In the genomic region with DNA sequence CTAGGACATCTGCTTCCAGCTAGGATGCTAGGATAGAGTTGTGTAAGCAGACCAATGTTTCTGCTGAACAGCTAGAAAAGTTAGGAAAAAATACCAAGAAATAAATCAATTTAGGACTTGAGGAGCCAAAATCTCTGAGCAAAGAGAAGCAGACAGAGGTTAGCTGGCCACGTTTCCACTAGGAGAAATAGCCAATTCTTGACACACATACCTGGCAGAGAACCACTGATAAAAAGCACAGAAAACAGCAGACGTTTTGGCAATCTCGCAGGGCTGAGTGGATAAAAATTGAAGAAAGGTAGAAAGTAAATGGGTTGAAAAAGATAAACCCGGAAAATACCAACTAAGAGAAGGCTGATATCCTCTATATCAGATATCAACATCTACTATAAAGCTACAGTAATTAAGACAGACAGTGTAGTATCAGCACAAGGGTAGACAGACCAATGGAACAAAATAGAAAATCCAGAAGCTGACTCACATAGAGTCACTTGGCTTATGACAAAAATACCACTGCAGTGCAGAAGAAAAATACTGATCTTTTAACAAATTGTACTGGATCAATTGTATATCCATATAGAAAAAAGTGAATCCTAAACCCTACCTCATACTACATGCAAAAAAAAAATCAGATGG, we compare ENCODE assay signal across 1 cellular context.
TF ChIP-seq lines count a peak whose summit lies in the region.

No MANE protein-coding gene starts in this region.

TF ChIP-seq in HepG2, 621 proteins besides CTCF, POLR2A, EP300 and RAD21 (continued from another document):
- TF ChIP-seq, protein P1, sequence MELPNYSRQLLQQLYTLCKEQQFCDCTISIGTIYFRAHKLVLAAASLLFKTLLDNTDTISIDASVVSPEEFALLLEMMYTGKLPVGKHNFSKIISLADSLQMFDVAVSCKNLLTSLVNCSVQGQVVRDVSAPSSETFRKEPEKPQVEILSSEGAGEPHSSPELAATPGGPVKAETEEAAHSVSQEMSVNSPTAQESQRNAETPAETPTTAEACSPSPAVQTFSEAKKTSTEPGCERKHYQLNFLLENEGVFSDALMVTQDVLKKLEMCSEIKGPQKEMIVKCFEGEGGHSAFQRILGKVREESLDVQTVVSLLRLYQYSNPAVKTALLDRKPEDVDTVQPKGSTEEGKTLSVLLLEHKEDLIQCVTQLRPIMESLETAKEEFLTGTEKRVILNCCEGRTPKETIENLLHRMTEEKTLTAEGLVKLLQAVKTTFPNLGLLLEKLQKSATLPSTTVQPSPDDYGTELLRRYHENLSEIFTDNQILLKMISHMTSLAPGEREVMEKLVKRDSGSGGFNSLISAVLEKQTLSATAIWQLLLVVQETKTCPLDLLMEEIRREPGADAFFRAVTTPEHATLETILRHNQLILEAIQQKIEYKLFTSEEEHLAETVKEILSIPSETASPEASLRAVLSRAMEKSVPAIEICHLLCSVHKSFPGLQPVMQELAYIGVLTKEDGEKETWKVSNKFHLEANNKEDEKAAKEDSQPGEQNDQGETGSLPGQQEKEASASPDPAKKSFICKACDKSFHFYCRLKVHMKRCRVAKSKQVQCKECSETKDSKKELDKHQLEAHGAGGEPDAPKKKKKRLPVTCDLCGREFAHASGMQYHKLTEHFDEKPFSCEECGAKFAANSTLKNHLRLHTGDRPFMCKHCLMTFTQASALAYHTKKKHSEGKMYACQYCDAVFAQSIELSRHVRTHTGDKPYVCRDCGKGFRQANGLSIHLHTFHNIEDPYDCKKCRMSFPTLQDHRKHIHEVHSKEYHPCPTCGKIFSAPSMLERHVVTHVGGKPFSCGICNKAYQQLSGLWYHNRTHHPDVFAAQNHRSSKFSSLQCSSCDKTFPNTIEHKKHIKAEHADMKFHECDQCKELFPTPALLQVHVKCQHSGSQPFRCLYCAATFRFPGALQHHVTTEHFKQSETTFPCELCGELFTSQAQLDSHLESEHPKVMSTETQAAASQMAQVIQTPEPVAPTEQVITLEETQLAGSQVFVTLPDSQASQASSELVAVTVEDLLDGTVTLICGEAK (IDR thresholded peaks at IDR 0.05): no peak
- TF ChIP-seq, protein P1 (CRISPR knock-in tag; IDR thresholded peaks at IDR 0.05): no peak
- TF ChIP-seq NCOA1 (CRISPR knock-in tag; IDR thresholded peaks at IDR 0.05): no peak
- no peak for TF ChIP-seq ADNP (CRISPR knock-in tag; IDR thresholded peaks at IDR 0.05)
- no peak for TF ChIP-seq HOXA7 (CRISPR knock-in tag; IDR thresholded peaks at IDR 0.05)
- TF ChIP-seq RFX3 (CRISPR knock-in tag; IDR thresholded peaks at IDR 0.05): no peak
- TF ChIP-seq SNAI1 (CRISPR knock-in tag; IDR thresholded peaks at IDR 0.05; ENCODE audit: borderline replicate concordance): no peak
- no peak for TF ChIP-seq ZFP37 (CRISPR knock-in tag; IDR thresholded peaks at IDR 0.05; ENCODE audit: borderline replicate concordance)
- no peak for TF ChIP-seq ZFP62 (CRISPR knock-in tag; IDR thresholded peaks at IDR 0.05)
- TF ChIP-seq, protein P2, sequence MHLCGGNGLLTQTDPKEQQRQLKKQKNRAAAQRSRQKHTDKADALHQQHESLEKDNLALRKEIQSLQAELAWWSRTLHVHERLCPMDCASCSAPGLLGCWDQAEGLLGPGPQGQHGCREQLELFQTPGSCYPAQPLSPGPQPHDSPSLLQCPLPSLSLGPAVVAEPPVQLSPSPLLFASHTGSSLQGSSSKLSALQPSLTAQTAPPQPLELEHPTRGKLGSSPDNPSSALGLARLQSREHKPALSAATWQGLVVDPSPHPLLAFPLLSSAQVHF (CRISPR knock-in tag; IDR thresholded peaks at IDR 0.05): no peak
- no peak for TF ChIP-seq FOXK1 (CRISPR knock-in tag; IDR thresholded peaks at IDR 0.05; ENCODE audit: borderline replicate concordance, low read depth)
- no peak for TF ChIP-seq FOXJ3 (CRISPR knock-in tag; IDR thresholded peaks at IDR 0.05; ENCODE audit: borderline replicate concordance)
- no peak for TF ChIP-seq PHF20 (CRISPR knock-in tag; IDR thresholded peaks at IDR 0.05)
- TF ChIP-seq ZNF615 (CRISPR knock-in tag; IDR thresholded peaks at IDR 0.05; ENCODE audit: borderline replicate concordance): no peak
- TF ChIP-seq ZNF839 (CRISPR knock-in tag; IDR thresholded peaks at IDR 0.05; ENCODE audit: borderline replicate concordance): no peak
- no peak for TF ChIP-seq TEAD3 (CRISPR knock-in tag; optimal IDR thresholded peaks at IDR 0.05; ENCODE audit: borderline replicate concordance)
TF ChIP-seq in HepG2: peak in this region for 0.
